15 cellular contexts compared by ENCODE assay signal in genomic region chr3:120144267-120144666, GRCh38. TPM values are rescaled to one million over a fixed set of nuclear protein-coding genes. Genes with fewer than 3 reads are reported as not detected.
DNase-seq lines count a peak whose midpoint lies in the region; ATAC-seq, FAIRE-seq and TF ChIP-seq lines count a peak whose summit lies in the region.
"Had no signal": no experiment of that assay in that cellular context is flagged by ENCODE, and none has a peak within 500 bp of the region (broad histone marks: within the 10 kb centered on the region; RNA-seq: fewer than 3 reads in every experiment).

No MANE protein-coding gene starts in this region.

- H3K27ac Mint-ChIP-seq in stimulated activated naive B cell treated with anti-CD40 and anti-IgM and Interleukin-4, amounts not matched to agents 10 μg/mL and 1 μg/mL and 100 μg/mL, for 72 hours, result no peak overlapping the region
- H3K27ac Mint-ChIP-seq: B cell; brain; T-helper 1 cell treated with Interleukin-12 subunit alpha and Interleukin-12 subunit beta and Interleukin-4 antibody, amounts not matched to agents 30 μg/mL and 1 μg/mL, for 36 hours had no signal

- DNase-seq in A172 (ENCODE audit: low spot score) (peak; percentile 95), HuH-7 (ENCODE audit: low spot score) (peak; percentile 40), mammary epithelial cell (peak; percentile 44), kidney (no peak), HT-29 (ENCODE audit: low spot score) (no peak), COLO829 (ENCODE audit: low spot score) (no peak), NCI-H2107 (lab: John Stamatoyannopoulos, UW) (no peak)
- no peak for DNase-seq in stimulated activated naive B cell treated with anti-CD40 and anti-IgM and Interleukin-4, amounts not matched to agents 10 μg/mL and 1 μg/mL and 100 μg/mL, for 72 hours
- DNase-seq: NCI-H1105, NCI-H82 had no signal

- BruUV-seq in mammary epithelial cell (replicated peaks; lab: Mats Ljungman, UMichigan), result no TSS peak

- H3K27me3 ChIP-seq in mammary epithelial cell (ENCODE audit: insufficient read depth, low read length), result no peaks in the 10 kb centered on the region
- H3K27me3 ChIP-seq: gastroesophageal sphincter had no signal

- ATAC-seq in stimulated activated naive B cell treated with anti-CD40 and anti-IgM and Interleukin-4, amounts not matched to agents 10 μg/mL and 1 μg/mL and 100 μg/mL, for 72 hours (replicated peaks), result no peak
- ATAC-seq: gastroesophageal sphincter had no signal

- dilution Hi-C loops in mammary epithelial cell (cut with HindIII; ENCODE audit: low sequenced_read_pairs), result loop anchor here (5.0 kb wide), 1 partner anchor 47 kb away; no protein-coding TSS in a partner anchor

- H3K9me3 Mint-ChIP-seq in stimulated activated naive B cell treated with anti-CD40 and anti-IgM and Interleukin-4, amounts not matched to agents 10 μg/mL and 1 μg/mL and 100 μg/mL, for 72 hours, result peaks cover 0 to 3% of the 10 kb centered on the region in 2 donors
- H3K9me3 Mint-ChIP-seq: T-helper 1 cell treated with Interleukin-12 subunit alpha and Interleukin-12 subunit beta and Interleukin-4 antibody, amounts not matched to agents 30 μg/mL and 1 μg/mL, for 36 hours had no signal

- peaks cover 52% of the 10 kb centered on the region for H3K4me1 ChIP-seq in mammary epithelial cell (ENCODE audit: insufficient read depth, low read length)
- peaks cover 0 to 7% of the 10 kb centered on the region in 2 donors for H3K4me1 ChIP-seq in kidney (ENCODE audit: control insufficient read depth in 1 of 2, insufficient read depth in 1 of 2, low read depth in 1 of 2, low read length in 2 of 2)
- H3K4me1 ChIP-seq: gastroesophageal sphincter had no signal

- peak overlapping the region; percentile 52 for H2AFZ ChIP-seq in mammary epithelial cell (ENCODE audit: low read depth, low read length)

- FAIRE-seq in kidney (lab: Jason Lieb, UNC), result no peak

- H3K4me3 ChIP-seq in mammary epithelial cell (replicated peaks in 1 of 3; ENCODE audit: insufficient read depth in 1 of 3, low read depth in 2 of 3, low read length in 3 of 3) (no peak overlapping the region), kidney (ENCODE audit: low read length in 2 of 2) (no peak overlapping the region)
- H3K4me3 ChIP-seq: gastroesophageal sphincter, skin epidermis had no signal

- no peak overlapping the region for H3K9ac ChIP-seq in mammary epithelial cell (ENCODE audit: insufficient read depth, low read length)
- H3K9ac ChIP-seq in kidney (ENCODE audit: low read length in 2 of 2), result no peak overlapping the region

- no peak for TF ChIP-seq CTCF in mammary epithelial cell (conservative IDR thresholded peaks at IDR 0.05 in 1 of 2, IDR thresholded peaks at IDR 0.05 in 1 of 2; ENCODE audit: extremely low read depth in 1 of 2, insufficient read depth in 1 of 2, low read depth in 1 of 2, low read length in 2 of 2)
- peak; percentile 22 for TF ChIP-seq CTCF in kidney (IDR thresholded peaks at IDR 0.05; ENCODE audit: borderline replicate concordance, extremely low read depth, insufficient read depth)

- no peak overlapping the region for H3K4me3 Mint-ChIP-seq in stimulated activated naive B cell treated with anti-CD40 and anti-IgM and Interleukin-4, amounts not matched to agents 10 μg/mL and 1 μg/mL and 100 μg/mL, for 72 hours
- H3K4me3 Mint-ChIP-seq: B cell; brain; T-helper 1 cell treated with Interleukin-12 subunit alpha and Interleukin-12 subunit beta and Interleukin-4 antibody, amounts not matched to agents 30 μg/mL and 1 μg/mL, for 36 hours had no signal

- H3K27ac ChIP-seq in mammary epithelial cell (ENCODE audit: insufficient read depth, low read depth, low read length) (peak overlapping the region; percentile 96), kidney (ENCODE audit: low read depth in 2 of 2, low read length in 2 of 2) (no peak overlapping the region)
- H3K27ac ChIP-seq: gastroesophageal sphincter had no signal

- no peaks in the 10 kb centered on the region for H3K36me3 Mint-ChIP-seq in stimulated activated naive B cell treated with anti-CD40 and anti-IgM and Interleukin-4, amounts not matched to agents 10 μg/mL and 1 μg/mL and 100 μg/mL, for 72 hours
- H3K36me3 Mint-ChIP-seq: brain had no signal

- H3K36me3 ChIP-seq in mammary epithelial cell (ENCODE audit: insufficient read depth, low read length) (no peaks in the 10 kb centered on the region), kidney (ENCODE audit: control insufficient read depth in 1 of 2, insufficient read depth in 2 of 2, low read length in 2 of 2) (no peaks in the 10 kb centered on the region)
- H3K36me3 ChIP-seq: gastroesophageal sphincter had no signal

- no peaks in the 10 kb centered on the region for H4K20me1 ChIP-seq in mammary epithelial cell (ENCODE audit: insufficient read depth, low read length)

- H3K4me1 Mint-ChIP-seq in stimulated activated naive B cell treated with anti-CD40 and anti-IgM and Interleukin-4, amounts not matched to agents 10 μg/mL and 1 μg/mL and 100 μg/mL, for 72 hours, result peaks cover 4 to 13% of the 10 kb centered on the region in 2 donors
- H3K4me1 Mint-ChIP-seq: B cell, brain had no signal

- in situ Hi-C loops in mammary epithelial cell (cut with MboI; ENCODE audit: low sequenced_read_pairs in 2 of 2), result no loop called here

- H3K4me2 ChIP-seq in mammary epithelial cell (ENCODE audit: insufficient read depth, low read depth, low read length), result peak overlapping the region; percentile 13

- H3K9me3 ChIP-seq in mammary epithelial cell (replicated peaks; ENCODE audit: insufficient read depth, low read length), result no peaks in the 10 kb centered on the region
- no peaks in the 10 kb centered on the region for H3K9me3 ChIP-seq in kidney (ENCODE audit: control insufficient read depth in 1 of 2, low read length in 2 of 2)
- H3K9me3 ChIP-seq: gastroesophageal sphincter had no signal

- peaks cover 11% of the 10 kb centered on the region for H3K79me2 ChIP-seq in mammary epithelial cell (ENCODE audit: insufficient read depth, low read length)

- H3K27me3 Mint-ChIP-seq in stimulated activated naive B cell treated with anti-CD40 and anti-IgM and Interleukin-4, amounts not matched to agents 10 μg/mL and 1 μg/mL and 100 μg/mL, for 72 hours, result no peaks in the 10 kb centered on the region
- H3K27me3 Mint-ChIP-seq: B cell, brain had no signal

- intact Hi-C loops in mammary epithelial cell (cut with micrococcal nuclease), result loop anchor here (2.0 kb wide), 1 partner anchor 31 kb away; no protein-coding TSS in a partner anchor
- intact Hi-C loops in kidney (cut with DNase I), result no loop called here

- CTCF ChIA-PET in mammary epithelial cell (lab: Charles Lee; ENCODE audit: low non-redundant PET), result no interaction called here

- 43% methylated on average over 4 of the region's 4 CpGs for WGBS in mammary epithelial cell (ENCODE audit: low coverage, missing lambda C conversion rate)

RNA-seq across cellular contexts. Expression of gene GSK3B, which starts 50.0 kb away (rescaled TPM):
- total RNA-seq in A172 (2014; rRNA removed; shearing (Covaris generic)), result 50.1 and 61.7 TPM in 2 replicates
- 10 to 100 TPM; 95.8 to 96.4 TPM for total RNA-seq in mammary epithelial cell
- 48.8 TPM for polyA plus RNA-seq in mammary epithelial cell
- 154 TPM for polyA minus RNA-seq in mammary epithelial cell
- 52.1 TPM for total RNA-seq in kidney
- polyA plus RNA-seq in kidney (ENCODE audit: insufficient read depth, low read depth, low replicate concordance), result 6.4 TPM
- total RNA-seq in HT-29 (2014; rRNA removed; shearing (Covaris generic)), result 23.3 and 25.2 TPM in 2 replicates

Comparison
In these comparisons a context has a peak if more than half of its experiments do, and no peak if none do; other contexts are left out.
1. DNase-seq: peak in A172 (single experiment), HuH-7 (single experiment) and mammary epithelial cell (single experiment); none in kidney (single experiment), HT-29 (single experiment), COLO829 (single experiment), NCI-H2107 (single experiment) and stimulated activated naive B cell treated with anti-CD40 and anti-IgM and Interleukin-4, amounts not matched to agents 10 μg/mL and 1 μg/mL and 100 μg/mL, for 72 hours (single experiment).